In genomic region chr2:169761970-169762292, GRCh38 we compare ENCODE assay signal across 2 cellular contexts.
TF ChIP-seq lines count a peak whose summit lies in the region.

No MANE protein-coding gene starts in this region.

TF ChIP-seq in A549, 52 proteins besides CTCF, POLR2A, EP300 and RAD21:
- TF ChIP-seq TP53 (CRISPR knock-in tag; IDR thresholded peaks at IDR 0.05) (no peak), NPAS2 (CRISPR knock-in tag; IDR thresholded peaks at IDR 0.05; ENCODE audit: borderline replicate concordance) (no peak), ZFP36 (IDR thresholded peaks at IDR 0.05; ENCODE audit: borderline replicate concordance, partially characterized antibody) (no peak), PHF8 (IDR thresholded peaks at IDR 0.05; ENCODE audit: borderline replicate concordance, low read depth) (no peak), KDM5A (IDR thresholded peaks at IDR 0.05) (no peak), HDAC2 (IDR thresholded peaks at IDR 0.05) (no peak), MYC (IDR thresholded peaks at IDR 0.05; ENCODE audit: borderline replicate concordance, low read length) (no peak), EHMT2 (IDR thresholded peaks at IDR 0.05; ENCODE audit: low read depth) (no peak), RCOR1 (IDR thresholded peaks at IDR 0.05; ENCODE audit: low read depth, low read length) (no peak), CHD2 (IDR thresholded peaks at IDR 0.05; ENCODE audit: low read length, partially characterized antibody) (no peak), ZC3H11A (IDR thresholded peaks at IDR 0.05) (no peak), MAZ (IDR thresholded peaks at IDR 0.05; ENCODE audit: borderline replicate concordance, low read depth, low read length) (no peak), SMC3 (IDR thresholded peaks at IDR 0.05) (no peak), GATA3 (IDR thresholded peaks at IDR 0.05; ENCODE audit: borderline replicate concordance) (no peak)
TF ChIP-seq in A549: peak in this region for 0.

TF ChIP-seq in liver, 16 proteins besides CTCF, POLR2A, EP300 and RAD21:
- no peak for TF ChIP-seq NR2F2 (IDR thresholded peaks at IDR 0.05)
- TF ChIP-seq SP1 (IDR thresholded peaks at IDR 0.05) = peak; percentile 18
- TF ChIP-seq, protein P1, sequence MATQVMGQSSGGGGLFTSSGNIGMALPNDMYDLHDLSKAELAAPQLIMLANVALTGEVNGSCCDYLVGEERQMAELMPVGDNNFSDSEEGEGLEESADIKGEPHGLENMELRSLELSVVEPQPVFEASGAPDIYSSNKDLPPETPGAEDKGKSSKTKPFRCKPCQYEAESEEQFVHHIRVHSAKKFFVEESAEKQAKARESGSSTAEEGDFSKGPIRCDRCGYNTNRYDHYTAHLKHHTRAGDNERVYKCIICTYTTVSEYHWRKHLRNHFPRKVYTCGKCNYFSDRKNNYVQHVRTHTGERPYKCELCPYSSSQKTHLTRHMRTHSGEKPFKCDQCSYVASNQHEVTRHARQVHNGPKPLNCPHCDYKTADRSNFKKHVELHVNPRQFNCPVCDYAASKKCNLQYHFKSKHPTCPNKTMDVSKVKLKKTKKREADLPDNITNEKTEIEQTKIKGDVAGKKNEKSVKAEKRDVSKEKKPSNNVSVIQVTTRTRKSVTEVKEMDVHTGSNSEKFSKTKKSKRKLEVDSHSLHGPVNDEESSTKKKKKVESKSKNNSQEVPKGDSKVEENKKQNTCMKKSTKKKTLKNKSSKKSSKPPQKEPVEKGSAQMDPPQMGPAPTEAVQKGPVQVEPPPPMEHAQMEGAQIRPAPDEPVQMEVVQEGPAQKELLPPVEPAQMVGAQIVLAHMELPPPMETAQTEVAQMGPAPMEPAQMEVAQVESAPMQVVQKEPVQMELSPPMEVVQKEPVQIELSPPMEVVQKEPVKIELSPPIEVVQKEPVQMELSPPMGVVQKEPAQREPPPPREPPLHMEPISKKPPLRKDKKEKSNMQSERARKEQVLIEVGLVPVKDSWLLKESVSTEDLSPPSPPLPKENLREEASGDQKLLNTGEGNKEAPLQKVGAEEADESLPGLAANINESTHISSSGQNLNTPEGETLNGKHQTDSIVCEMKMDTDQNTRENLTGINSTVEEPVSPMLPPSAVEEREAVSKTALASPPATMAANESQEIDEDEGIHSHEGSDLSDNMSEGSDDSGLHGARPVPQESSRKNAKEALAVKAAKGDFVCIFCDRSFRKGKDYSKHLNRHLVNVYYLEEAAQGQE (IDR thresholded peaks at IDR 0.05) = no peak
